1 cellular context compared by ENCODE assay signal in the genomic region with DNA sequence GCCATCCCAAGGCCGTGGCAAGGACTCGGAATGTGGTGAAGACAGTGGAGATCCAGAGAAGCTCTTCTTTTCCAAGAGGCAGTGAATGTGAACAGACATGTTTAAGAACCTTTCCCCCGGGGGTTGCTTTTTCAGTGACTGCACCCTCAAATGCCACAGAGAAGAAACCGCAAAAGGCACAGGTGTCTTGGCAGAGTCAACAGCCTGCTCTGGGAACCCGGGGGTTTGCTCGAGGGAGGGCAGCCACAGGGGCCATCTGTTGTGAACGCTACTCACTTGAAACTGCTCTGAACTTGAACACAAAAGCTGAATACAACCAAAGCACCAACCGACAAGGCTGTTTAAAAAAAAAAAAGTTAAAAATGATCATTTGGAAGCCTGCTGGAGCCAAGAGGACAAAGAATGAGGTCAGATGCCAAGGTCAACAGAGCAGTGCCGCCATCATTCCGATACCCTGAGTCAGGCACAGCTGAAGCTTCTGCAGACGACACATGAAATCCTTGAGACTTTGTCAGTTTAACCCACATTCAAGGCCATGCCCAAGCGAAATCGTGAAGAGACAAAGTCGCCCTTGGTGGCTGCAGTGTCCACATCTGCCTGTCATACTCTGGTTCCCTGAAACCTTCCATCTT.
TF ChIP-seq lines count a peak whose summit lies in the region.

No MANE protein-coding gene starts in this region.

TF ChIP-seq in GM12878, 131 proteins besides CTCF, POLR2A, EP300 and RAD21:
- TF ChIP-seq RUNX3 (IDR thresholded peaks at IDR 0.05; ENCODE audit: low read length) (peak; percentile 83), EED (IDR thresholded peaks at IDR 0.05; ENCODE audit: low read depth) (0 out of 2 replicates have a peak, but pooled peaks have one; percentile 22), TCF12 (IDR thresholded peaks at IDR 0.05; ENCODE audit: low read depth, low read length) (peak; percentile 68; the same call in 1 of the 2 replicates), CBFB (IDR thresholded peaks at IDR 0.05; ENCODE audit: low read depth) (peak; percentile 49; the same call in 1 of the 2 replicates), MEF2B (IDR thresholded peaks at IDR 0.05; ENCODE audit: partially characterized antibody, poor library complexity, severe bottlenecking) (peak; percentile 16), PML (IDR thresholded peaks at IDR 0.05; ENCODE audit: low read length) (no peak), TCF3 (IDR thresholded peaks at IDR 0.05; ENCODE audit: borderline replicate concordance, insufficient read depth, low read depth, low read length) (peak; percentile 43; the same call in 1 of the 2 replicates), IKZF2 (IDR thresholded peaks at IDR 0.05) (0 out of 4 replicates have a peak, but pooled peaks of 1 of the 2 experiments have one; percentile 10), SMAD5 (IDR thresholded peaks at IDR 0.05; ENCODE audit: low read depth) (no peak), NR2F1 (conservative IDR thresholded peaks at IDR 0.05) (0 out of 2 replicates have a peak, but pooled peaks have one; percentile 19)
TF ChIP-seq in GM12878: peak in this region for 8.
